ENCODE assay signal across 8 cellular contexts in genomic region chr17:32487460-32488176, GRCh38. TPM values are rescaled to one million over a fixed set of nuclear protein-coding genes. Genes with fewer than 3 reads are reported as not detected.
DNase-seq lines count a peak whose midpoint lies in the region; ATAC-seq and TF ChIP-seq lines count a peak whose summit lies in the region.

No MANE protein-coding gene starts in this region.

- H3K27ac ChIP-seq in RWPE1 = peak overlapping the region; percentile 71
- no peak overlapping the region for H3K27ac ChIP-seq in colonic mucosa

- POLR2A ChIA-PET in RWPE1 (lab: Yijun Ruan, JAX; ENCODE audit: low non-redundant PET) = no interaction called here

- peak overlapping the region; percentile 47 for H3K4me3 ChIP-seq in AG09309 (ENCODE audit: control insufficient read depth, low read depth, low read length)
- peak overlapping the region; percentile 52 for H3K4me3 ChIP-seq in colonic mucosa
- H3K4me3 ChIP-seq in mucosa of stomach (ENCODE audit: low read length) = no peak overlapping the region

- intact Hi-C loops in colonic mucosa (cut with DNase I) = loop anchor here (10.0 kb wide), 1 partner anchor 267 kb away; no protein-coding TSS in a partner anchor

- DNase-seq in AG09309 (ENCODE audit: low read depth) (no peak), RWPE1 (ENCODE audit: low spot score) (no peak), colonic mucosa (no peak), activated gamma-delta T cell treated with Interleukin-2 at 50 U/mL for 16 hours (no peak), dedifferentiated amniotic fluid mesenchymal stem cell (ENCODE audit: extremely low spot score) (no peak)

- H3K4me1 ChIP-seq in colonic mucosa (no peaks in the 10 kb centered on the region), mucosa of stomach (ENCODE audit: control insufficient read depth, insufficient read depth, low read length) (peaks cover 26% of the 10 kb centered on the region)

- peak; percentile 10 for ATAC-seq in GM18909 (IDR thresholded peaks at IDR 0.05; ENCODE audit: poor library complexity, unreplicated experiment)
- ATAC-seq in GM21367 (IDR thresholded peaks at IDR 0.05; ENCODE audit: unreplicated experiment) = no peak

- H3K27me3 ChIP-seq in colonic mucosa (no peaks in the 10 kb centered on the region), mucosa of stomach (ENCODE audit: control insufficient read depth, insufficient read depth, low read length) (peaks cover 6% of the 10 kb centered on the region)

- CTCF ChIA-PET in RWPE1 (lab: Yijun Ruan, JAX) = interaction anchor here (1.2 kb wide), 1 partner anchor 8 kb away, joined by 4 read pairs; no protein-coding TSS in a partner anchor

- H3K36me3 ChIP-seq in colonic mucosa (no peaks in the 10 kb centered on the region), mucosa of stomach (ENCODE audit: control insufficient read depth, insufficient read depth, low read length) (no peaks in the 10 kb centered on the region)

- H3K9ac ChIP-seq in colonic mucosa (ENCODE audit: low read depth in 2 of 2, low read length in 2 of 2) (peak overlapping the region; percentile 48 to 59), mucosa of stomach (ENCODE audit: low read length) (peak overlapping the region; percentile 43)

- TF ChIP-seq CTCF in AG09309 (IDR thresholded peaks at IDR 0.05; ENCODE audit: control insufficient read depth, insufficient read depth, low read depth, low read length, missing control alignments) (no peak), RWPE1 (conservative IDR thresholded peaks at IDR 0.05; ENCODE audit: low read depth) (no peak), colonic mucosa (IDR thresholded peaks at IDR 0.05) (no peak)

- H3K9me3 ChIP-seq in colonic mucosa = no peaks in the 10 kb centered on the region
- no peaks in the 10 kb centered on the region for H3K9me3 ChIP-seq in mucosa of stomach (ENCODE audit: control insufficient read depth, low read length)

RNA-seq across cellular contexts. Expression of gene CDK5R1, which starts 0.8 kb away (rescaled TPM):
- total RNA-seq in colonic mucosa = 1 to 10 TPM in 1 of 2 donors, under 1 TPM in 1; 0.98 to 1.4 TPM

RNA-seq across cellular contexts. Expression of gene PSMD11, which starts 43.3 kb away (rescaled TPM):
- total RNA-seq in colonic mucosa = 100 to 1,000 TPM in 1 of 2 donors, 10 to 100 TPM in 1; 81.2 to 117 TPM
